Comparison of ENCODE assay signal across 1 cellular context in genomic region chr2:101720732-101721131, GRCh38.
TF ChIP-seq lines count a peak whose summit lies in the region.

No MANE protein-coding gene starts in this region.

TF ChIP-seq in K562, 482 proteins besides CTCF, POLR2A, EP300 and RAD21 (continued from another document):
- no peak for TF ChIP-seq E2F1 (CRISPR knock-in tag; IDR thresholded peaks at IDR 0.05)
- TF ChIP-seq ZNF174 (CRISPR knock-in tag; IDR thresholded peaks at IDR 0.05): no peak
- TF ChIP-seq THAP12 (CRISPR knock-in tag; IDR thresholded peaks at IDR 0.05): no peak
- no peak for TF ChIP-seq CHD1 (IDR thresholded peaks at IDR 0.05; ENCODE audit: low read length)
- TF ChIP-seq ZNF75A (CRISPR knock-in tag; IDR thresholded peaks at IDR 0.05): no peak
- TF ChIP-seq HES1 (IDR thresholded peaks at IDR 0.05; ENCODE audit: low read depth): no peak
- no peak for TF ChIP-seq ZNF780A (CRISPR knock-in tag; IDR thresholded peaks at IDR 0.05)
- TF ChIP-seq ZNF175 (CRISPR knock-in tag; IDR thresholded peaks at IDR 0.05; ENCODE audit: low read depth): no peak
